8 cellular contexts compared by ENCODE assay signal in genomic region chr15:64845183-64845611, GRCh38. TPM values are rescaled to one million over a fixed set of nuclear protein-coding genes. Genes with fewer than 3 reads are reported as not detected.
DNase-seq lines count a peak whose midpoint lies in the region; ATAC-seq lines count a peak whose summit lies in the region.

No MANE protein-coding gene starts in this region.

- no peaks in the 10 kb centered on the region for H3K27me3 Mint-ChIP-seq in activated CD4-positive, alpha-beta memory T cell treated with anti-CD3 and anti-CD28 coated beads for 36 hours

- H3F3A ChIP-seq in GM23248 (ENCODE audit: insufficient read depth) = peaks cover 15% of the 10 kb centered on the region

- peak overlapping the region; percentile 95 for H3K4me3 Mint-ChIP-seq in activated CD4-positive, alpha-beta memory T cell treated with anti-CD3 and anti-CD28 coated beads for 36 hours

- H3K9me3 ChIP-seq in GM23248 (ENCODE audit: low read depth) = no peaks in the 10 kb centered on the region

- no peaks in the 10 kb centered on the region for H3K9me2 ChIP-seq in GM23248 (ENCODE audit: insufficient read depth)

- ATAC-seq in left ventricle myocardium superior (peak; percentile 8), GM18520 (IDR thresholded peaks at IDR 0.05; ENCODE audit: unreplicated experiment) (no peak), GM21390 (IDR thresholded peaks at IDR 0.05; ENCODE audit: unreplicated experiment) (no peak)

- POLR2A ChIA-PET in activated CD4-positive, alpha-beta memory T cell treated with anti-CD3 and anti-CD28 coated beads for 36 hours (lab: Charles Lee) = interaction anchor here (0.6 to 3.0 kb wide), 3 partner anchors 48 to 340 kb away, joined by 3 to 18 read pairs (median 4); partner anchors contain the start of gene CLPX

- peaks cover 53% of the 10 kb centered on the region for H3K4me1 Mint-ChIP-seq in activated CD4-positive, alpha-beta memory T cell treated with anti-CD3 and anti-CD28 coated beads for 36 hours (ENCODE audit: low read depth)

- H3K4me1 ChIP-seq in GM23248 (ENCODE audit: insufficient read depth) = peaks cover 30% of the 10 kb centered on the region

- H3K36me3 Mint-ChIP-seq in activated CD4-positive, alpha-beta memory T cell treated with anti-CD3 and anti-CD28 coated beads for 36 hours = peaks cover 11% of the 10 kb centered on the region

- H3K4me3 ChIP-seq in GM23248 (peak overlapping the region; percentile 88), skin epidermis (peak overlapping the region; percentile 6 to 93 (median 85))

- peak overlapping the region; percentile 84 for H3K27ac Mint-ChIP-seq in activated CD4-positive, alpha-beta memory T cell treated with anti-CD3 and anti-CD28 coated beads for 36 hours

- intact Hi-C loops in activated CD4-positive, alpha-beta memory T cell treated with anti-CD3 and anti-CD28 coated beads for 36 hours (cut with micrococcal nuclease) = no loop called here
- intact Hi-C loops in left ventricle myocardium superior (cut with micrococcal nuclease) = loop anchor here (10.0 kb wide), 1 partner anchor 50 kb away; no protein-coding TSS in a partner anchor

- H2AFZ ChIP-seq in GM23248 = no peak overlapping the region

- H3K9me3 Mint-ChIP-seq in activated CD4-positive, alpha-beta memory T cell treated with anti-CD3 and anti-CD28 coated beads for 36 hours = no peaks in the 10 kb centered on the region

- H3K4me2 ChIP-seq in GM23248 (ENCODE audit: unreplicated experiment) = peak overlapping the region; percentile 94

- peaks cover 8% of the 10 kb centered on the region; the same call in 1 of the 2 replicates for H3K36me3 ChIP-seq in GM23248 (ENCODE audit: low read depth)

- WGBS in GM23248 (ENCODE audit: low coverage in 1 of 2, low lambda C conversion rate in 2 of 2, missing lambda C conversion rate in 2 of 2), 2 experiments = 14 to 15% methylated on average over 2 of the region's 2 CpGs

- peaks cover 85% of the 10 kb centered on the region for H3K79me2 ChIP-seq in GM23248 (ENCODE audit: insufficient read depth)

- CTCF ChIA-PET in activated CD4-positive, alpha-beta memory T cell treated with anti-CD3 and anti-CD28 coated beads for 36 hours (lab: Charles Lee) = interaction anchor here (0.7 to 3.0 kb wide), 2 partner anchors 9 to 41 kb away, joined by 4 to 20 read pairs; no protein-coding TSS in a partner anchor

- peak; percentile 38 for DNase-seq in GM23248
- no peak for DNase-seq in activated CD4-positive, alpha-beta memory T cell treated with anti-CD3 and anti-CD28 coated beads for 36 hours
- DNase-seq in left ventricle myocardium superior = peak; percentile 68
- DNase-seq in NCI-H510A (lab: John Stamatoyannopoulos, UW) = no peak
- no peak for DNase-seq in NCI-H1048 (lab: John Stamatoyannopoulos, UW)

- H3K9ac ChIP-seq in GM23248 = peak overlapping the region; percentile 86

- no peaks in the 10 kb centered on the region for H3K27me3 ChIP-seq in GM23248 (replicated peaks; ENCODE audit: insufficient read depth)

- H3K27ac ChIP-seq in GM23248 (peak overlapping the region; percentile 23), skin epidermis (peak overlapping the region in 20 of 21 experiments; percentile 31 to 99 (median 94))

- H4K20me1 ChIP-seq in GM23248 (ENCODE audit: insufficient read depth) = no peaks in the 10 kb centered on the region

- in situ Hi-C loops in GM23248 (cut with MboI) = no loop called here

RNA-seq across cellular contexts. Expression of gene PLEKHO2, which starts 3.5 kb away (rescaled TPM):
- 27.2 and 35.3 TPM in 2 replicates for total RNA-seq in GM23248 (2014; rRNA removed; shearing (Covaris generic))
- polyA plus RNA-seq in GM23248 (2016; fragmentation: Nextera tagmentation; extraction: Ambion mirVana) = 30.7 and 32.3 TPM in 2 replicates
- 10 to 100 TPM; 15.3 to 15.6 TPM for total RNA-seq in activated CD4-positive, alpha-beta memory T cell treated with anti-CD3 and anti-CD28 coated beads for 36 hours
- total RNA-seq in left ventricle myocardium superior = 8.5 TPM

RNA-seq across cellular contexts. Expression of gene PIF1, which starts 19.8 kb away (rescaled TPM):
- 9.7 and 11.3 TPM in 2 replicates for total RNA-seq in GM23248 (2014; rRNA removed; shearing (Covaris generic))
- polyA plus RNA-seq in GM23248 (2016; fragmentation: Nextera tagmentation; extraction: Ambion mirVana) = 7.0 and 8.1 TPM in 2 replicates
- 10 to 100 TPM; 23.6 to 30.2 TPM for total RNA-seq in activated CD4-positive, alpha-beta memory T cell treated with anti-CD3 and anti-CD28 coated beads for 36 hours
- total RNA-seq in left ventricle myocardium superior = 0.42 TPM

Comparison
In these comparisons a context has a peak if more than half of its experiments do, and no peak if none do; other contexts are left out.
1. DNase-seq: peak in GM23248 (single experiment) and left ventricle myocardium superior (single experiment); none in activated CD4-positive, alpha-beta memory T cell treated with anti-CD3 and anti-CD28 coated beads for 36 hours (single experiment), NCI-H510A (single experiment) and NCI-H1048 (single experiment).